In the genomic region with DNA sequence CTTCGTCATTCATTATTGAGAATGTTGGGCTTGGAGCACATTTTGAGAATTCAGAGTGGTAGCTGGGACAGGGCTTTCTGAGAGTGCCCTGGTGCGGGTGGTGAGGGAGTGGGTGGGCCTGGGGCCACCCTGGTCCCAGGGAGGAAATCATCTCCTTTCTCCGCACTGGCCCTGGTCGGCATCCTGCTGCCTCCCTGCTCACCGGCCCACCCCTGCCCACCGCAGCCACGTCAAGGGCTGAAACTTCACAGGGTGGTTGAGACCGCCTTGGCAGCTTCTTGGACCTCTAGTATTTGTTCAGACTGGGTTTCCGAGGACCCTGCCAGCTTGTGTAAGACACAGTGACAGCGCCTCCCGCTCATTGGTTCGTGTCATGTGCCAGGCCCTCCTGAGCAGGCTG, we compare ENCODE assay signal across 6 cellular contexts. TPM values are rescaled to one million over a fixed set of nuclear protein-coding genes. Genes with fewer than 3 reads are reported as not detected.
"Had no signal": no experiment of that assay in that cellular context is flagged by ENCODE, and none has a peak within 500 bp of the region (broad histone marks: within the 10 kb centered on the region; RNA-seq: fewer than 3 reads in every experiment).

No MANE protein-coding gene starts in this region.

RNA-seq across cellular contexts. Expression of a gene that starts 25.9 kb away (rescaled TPM):
- total RNA-seq: activated naive CD8-positive, alpha-beta T cell treated with anti-CD3 and anti-CD28 coated beads for 36 hours had no signal

RNA-seq across cellular contexts. Expression of a gene that starts 58.6 kb away (rescaled TPM):
- total RNA-seq: activated T-helper 1 cell treated with anti-CD3 and anti-CD28 coated beads, Interleukin-12 subunit alpha, Interleukin-12 subunit beta, Interleukin-2, Interleukin-4 antibody, amounts not matched to agents 30 ng/mL and 10 ng/mL and 1 ng/mL, durations not matched to agents 14 hours and 24 hours and 36 hours; ascending aorta; astrocyte; bronchial epithelial cell; cardiac septum had no signal

RNA-seq across cellular contexts. Expression of a gene that starts 59.7 kb away (rescaled TPM):
- total RNA-seq: cardiac septum had no signal
